ENCODE assay signal across 8 cellular contexts in genomic region chr14:102086972-102087761, GRCh38. TPM values are rescaled to one million over a fixed set of nuclear protein-coding genes. Genes with fewer than 3 reads are reported as not detected.
A peak's percentile ranks its signal among the peaks of the same experiment; 100 is the strongest.
DNase-seq lines count a peak whose midpoint lies in the region; ATAC-seq and TF ChIP-seq lines count a peak whose summit lies in the region.

HSP90AA1 (minus strand) TSS chr14:102087044; CDS start chr14:102086378, 666 bp downstream.

- H3K4me1 ChIP-seq in SK-N-SH (ENCODE audit: control insufficient read depth in 1 of 2, insufficient read depth in 2 of 2, low read depth in 1 of 2, low read length in 1 of 2), result peaks cover 28 to 32% of the 10 kb centered on the region in 2 experiments

- H3K9ac ChIP-seq in SK-N-SH, result peak within 1 kb of the TSS; percentile 94

- H3K4me2 ChIP-seq in SK-N-SH, result peak within 1 kb of the TSS; percentile 93

- POLR2A ChIA-PET in SK-N-SH (lab: Yijun Ruan, JAX), result interaction anchor here (0.5 to 1.7 kb wide), 3 partner anchors 12 to 233 kb away, joined by 3 read pairs; no protein-coding TSS in a partner anchor

- H3K27ac ChIP-seq in SK-N-SH (ENCODE audit: low read depth in 2 of 2, low read length in 1 of 2), result peak within 1 kb of the TSS; percentile 88 to 92
- peak within 1 kb of the TSS; percentile 99 for H3K27ac ChIP-seq in temporal lobe (ENCODE audit: low read depth, low read length)

- H4K20me1 ChIP-seq in SK-N-SH (ENCODE audit: insufficient read depth), result peaks cover 40% of the 10 kb centered on the region

- DNase-seq in NCI-H1092 (lab: John Stamatoyannopoulos, UW) (peak; percentile 92), SK-N-SH (peak; percentile 99), globus pallidus (ENCODE audit: low spot score) (peak; percentile 90), omental fat pad (ENCODE audit: low spot score) (peak; percentile 92)
- peak; percentile 94 for DNase-seq in activated naive CD4-positive, alpha-beta T cell treated with anti-CD3 and anti-CD28 coated beads, Interleukin-2, amount 50 U/mL, for 16 hours

- peaks cover 18% of the 10 kb centered on the region for H3F3A ChIP-seq in SK-N-SH (replicated peaks; ENCODE audit: insufficient read depth)

- CTCF ChIA-PET in SK-N-SH (lab: Yijun Ruan, JAX), result interaction anchor here (0.7 to 2.9 kb wide), 3 partner anchors 9 to 227 kb away, joined by 3 to 15 read pairs (median 12); no protein-coding TSS in a partner anchor

- 4% methylated on average over 38 of the region's 106 CpGs for WGBS in SK-N-SH (ENCODE audit: low lambda C conversion rate)

- H3K79me2 ChIP-seq in SK-N-SH (ENCODE audit: insufficient read depth), result peaks cover 47% of the 10 kb centered on the region

- ATAC-seq in HG02571 (IDR thresholded peaks at IDR 0.05; ENCODE audit: unreplicated experiment) (peak; percentile 77), omental fat pad (ENCODE audit: low FRiP score) (peak; percentile 94)

- TF ChIP-seq CTCF in SK-N-SH (IDR thresholded peaks at IDR 0.05), result peak; percentile 31; the same call in 1 of the 2 replicates
- no peak for TF ChIP-seq CTCF in omental fat pad (IDR thresholded peaks at IDR 0.05)

- H3K9me2 ChIP-seq in SK-N-SH, result no peaks in the 10 kb centered on the region

- no peak for TF ChIP-seq RAD21 in SK-N-SH (IDR thresholded peaks at IDR 0.05; ENCODE audit: low read length)

- peaks cover 35 to 40% of the 10 kb centered on the region in 2 experiments for H3K36me3 ChIP-seq in SK-N-SH (replicated peaks in 1 of 2; ENCODE audit: control insufficient read depth in 1 of 2, insufficient read depth in 2 of 2, low read length in 1 of 2)

- peak; percentile 1 to 92; a peak in 2 of 4 replicates for TF ChIP-seq EP300 in SK-N-SH (IDR thresholded peaks at IDR 0.05; ENCODE audit: borderline replicate concordance in 1 of 2, low read depth in 1 of 2, low read length in 1 of 2)

- H3K9me3 ChIP-seq in SK-N-SH, result no peaks in the 10 kb centered on the region

- peak within 1 kb of the TSS; percentile 92 for H2AFZ ChIP-seq in SK-N-SH (ENCODE audit: low read depth)

- H3K4me3 ChIP-seq in GM08714 (ENCODE audit: low read length) (peak within 1 kb of the TSS; percentile 88), SK-N-SH (ENCODE audit: low read depth in 2 of 2, low read length in 1 of 2) (peak within 1 kb of the TSS; percentile 81 to 94)

- no peaks in the 10 kb centered on the region for H3K27me3 ChIP-seq in SK-N-SH (ENCODE audit: insufficient read depth)

TF ChIP-seq in SK-N-SH, 30 proteins besides CTCF, POLR2A, EP300 and RAD21 (continues in another document):
- peak; percentile 63 for TF ChIP-seq CHD2 (IDR thresholded peaks at IDR 0.05; ENCODE audit: low read length, partially characterized antibody)
- TF ChIP-seq RFX5 (IDR thresholded peaks at IDR 0.05; ENCODE audit: low read length), result no peak
- TF ChIP-seq GABPA (IDR thresholded peaks at IDR 0.05; ENCODE audit: low read depth), result no peak
- peak; percentile 99 for TF ChIP-seq POLR2AphosphoS5 (IDR thresholded peaks at IDR 0.05; ENCODE audit: low read depth, low read length)
- TF ChIP-seq ZBTB33 (IDR thresholded peaks at IDR 0.05; ENCODE audit: borderline replicate concordance, low read depth), result no peak
- TF ChIP-seq MEF2A (IDR thresholded peaks at IDR 0.05; ENCODE audit: borderline replicate concordance, low read depth), result no peak
- no peak for TF ChIP-seq SMC3 (IDR thresholded peaks at IDR 0.05; ENCODE audit: low read depth, low read length)
- 0 out of 2 replicates have a peak, but pooled peaks have one; percentile 11 for TF ChIP-seq REST (IDR thresholded peaks at IDR 0.05; ENCODE audit: low read depth, low read length)
- TF ChIP-seq EZH2phosphoT487 (IDR thresholded peaks at IDR 0.05; ENCODE audit: borderline replicate concordance, low read depth), result no peak
- TF ChIP-seq SIN3A (IDR thresholded peaks at IDR 0.05; ENCODE audit: borderline replicate concordance, low read depth, low read length), result peak; percentile 84; the same call in 1 of the 2 replicates
- no peak for TF ChIP-seq IRF3 (IDR thresholded peaks at IDR 0.05; ENCODE audit: low read depth, low read length)
- TF ChIP-seq GATA2 (CRISPR knock-in tag; IDR thresholded peaks at IDR 0.05), result no peak
- TF ChIP-seq RXRA (IDR thresholded peaks at IDR 0.05; ENCODE audit: borderline replicate concordance, low read depth), result no peak
- TF ChIP-seq FOXJ3 (CRISPR knock-in tag; IDR thresholded peaks at IDR 0.05), result no peak
- TF ChIP-seq RCOR1 (IDR thresholded peaks at IDR 0.05; ENCODE audit: low read length), result 0 out of 2 replicates have a peak, but pooled peaks have one; percentile 21
- TF ChIP-seq TAF1 (IDR thresholded peaks at IDR 0.05; ENCODE audit: borderline replicate concordance, low read depth, low read length), result peak; percentile 91
- TF ChIP-seq PBX3 (IDR thresholded peaks at IDR 0.05), result no peak; the same call in none of the 2 replicates
- no peak for TF ChIP-seq TEAD4 (IDR thresholded peaks at IDR 0.05; ENCODE audit: borderline replicate concordance, insufficient read depth)
- peak; percentile 37; the same call in 1 of the 2 replicates for TF ChIP-seq MXI1 (IDR thresholded peaks at IDR 0.05; ENCODE audit: low read depth, low read length)
- TF ChIP-seq NRF1 (IDR thresholded peaks at IDR 0.05; ENCODE audit: low read depth, low read length), result peak; percentile 90
- peak; percentile 47 for TF ChIP-seq ELF1 (IDR thresholded peaks at IDR 0.05)
- no peak for TF ChIP-seq FOSL2 (IDR thresholded peaks at IDR 0.05; ENCODE audit: borderline replicate concordance, low read depth)
- TF ChIP-seq YY1 (IDR thresholded peaks at IDR 0.05; ENCODE audit: low read depth), result 0 out of 2 replicates have a peak, but pooled peaks have one; percentile 45

RNA-seq across cellular contexts. Expression of gene HSP90AA1, which starts in this region (rescaled TPM):
- 269 and 298 TPM in 2 replicates for polyA plus RNA-seq in SK-N-SH (2012; rRNA removed)
- polyA plus RNA-seq in SK-N-SH (2012; cell fraction: cytosol; rRNA removed), result 408 and 501 TPM in 2 replicates
- 123 and 208 TPM in 2 replicates for polyA plus RNA-seq in SK-N-SH (2012; cell fraction: nucleus; rRNA removed)
- total RNA-seq in omental fat pad, result 1,000 to 10,000 TPM in 1 of 4 donors, 100 to 1,000 TPM in 3; 453 to 1,533 (median 691) TPM
- 646 TPM for total RNA-seq in temporal lobe

Comparison
In these comparisons a context has a peak if more than half of its experiments do, and no peak if none do; other contexts are left out.
1. Peak in every context shown above with its lines: DNase-seq, ATAC-seq, H3K4me3 ChIP-seq and H3K27ac ChIP-seq.